ENCODE assay signal across 18 cellular contexts in genomic region chr9:5543875-5544702, GRCh38. TPM values are rescaled to one million over a fixed set of nuclear protein-coding genes. Genes with fewer than 3 reads are reported as not detected.
"Had no signal": no experiment of that assay in that cellular context is flagged by ENCODE, and none has a peak within 500 bp of the region (broad histone marks: within the 10 kb centered on the region; RNA-seq: fewer than 3 reads in every experiment).

No MANE protein-coding gene starts in this region.

- H3K4me3 ChIP-seq: body of pancreas, gastrocnemius medialis, heart left ventricle, left lung, psoas muscle, right lobe of liver, thyroid gland had no signal

- H3K27ac ChIP-seq: body of pancreas, gastrocnemius medialis, heart left ventricle, left lung, psoas muscle, right lobe of liver, thyroid gland, VCaP had no signal

- H3K27ac Mint-ChIP-seq: activated CD4-positive, alpha-beta memory T cell treated with anti-CD3 and anti-CD28 coated beads for 36 hours; activated naive CD8-positive, alpha-beta T cell treated with anti-CD3 and anti-CD28 coated beads, Interleukin-2, amount 10 ng/mL, durations not matched to agents 7 days and 5 days; activated T-helper 2 cell treated with anti-CD3 and anti-CD28 coated beads, Interferon-gamma antibody, Interleukin-2, Interleukin-4, amounts not matched to agents 10 μg/mL and 5 μg/mL and 100 μg/mL, durations not matched to agents 14 hours and 24 hours and 36 hours had no signal

- H3K27me3 Mint-ChIP-seq: activated CD4-positive, alpha-beta memory T cell treated with anti-CD3 and anti-CD28 coated beads for 36 hours; activated naive CD8-positive, alpha-beta T cell treated with anti-CD3 and anti-CD28 coated beads, Interleukin-2, amount 10 ng/mL, durations not matched to agents 7 days and 5 days had no signal

- H3K27me3 ChIP-seq: body of pancreas, gastrocnemius medialis, heart left ventricle, left lung, right lobe of liver, thyroid gland had no signal

- DNase-seq: activated CD4-positive, alpha-beta memory T cell treated with anti-CD3 and anti-CD28 coated beads for 36 hours; activated naive CD4-positive, alpha-beta T cell treated with Interleukin-2 at 50 U/mL for 16 hours; activated naive CD8-positive, alpha-beta T cell treated with anti-CD3 and anti-CD28 coated beads, Interleukin-2, amount 10 ng/mL, durations not matched to agents 7 days and 5 days; body of pancreas; caudate nucleus; erythroblast; gastrocnemius medialis; heart left ventricle; left lung; psoas muscle; right lobe of liver; small intestine; stimulated activated CD4-positive, alpha-beta T cell treated with anti-CD3 and anti-CD28 coated beads, Interleukin-4, amount 100 ng/mL, for 1 hour; thyroid gland had no signal

- FAIRE-seq: endometrium, small intestine had no signal

- ATAC-seq: body of pancreas, gastrocnemius medialis, heart left ventricle, left lung, psoas muscle, right lobe of liver had no signal

- H3K9me3 ChIP-seq: body of pancreas, gastrocnemius medialis, right lobe of liver, thyroid gland had no signal

- H3K36me3 ChIP-seq: gastrocnemius medialis, heart left ventricle, left lung, right lobe of liver, thyroid gland had no signal

- H3K4me3 Mint-ChIP-seq: activated CD4-positive, alpha-beta memory T cell treated with anti-CD3 and anti-CD28 coated beads for 36 hours; activated naive CD8-positive, alpha-beta T cell treated with anti-CD3 and anti-CD28 coated beads, Interleukin-2, amount 10 ng/mL, durations not matched to agents 7 days and 5 days had no signal

- H3K36me3 Mint-ChIP-seq: activated CD4-positive, alpha-beta memory T cell treated with anti-CD3 and anti-CD28 coated beads for 36 hours had no signal

- H3K4me1 ChIP-seq: body of pancreas, gastrocnemius medialis, left lung, psoas muscle, right lobe of liver, thyroid gland had no signal

- H3K9me3 Mint-ChIP-seq: activated CD4-positive, alpha-beta memory T cell treated with anti-CD3 and anti-CD28 coated beads for 36 hours had no signal

RNA-seq across cellular contexts. Expression of gene PDCD1LG2, which starts 33.8 kb away (rescaled TPM):
- polyA plus RNA-seq: neural cell had no signal
